21 cellular contexts compared by ENCODE assay signal in the genomic region with DNA sequence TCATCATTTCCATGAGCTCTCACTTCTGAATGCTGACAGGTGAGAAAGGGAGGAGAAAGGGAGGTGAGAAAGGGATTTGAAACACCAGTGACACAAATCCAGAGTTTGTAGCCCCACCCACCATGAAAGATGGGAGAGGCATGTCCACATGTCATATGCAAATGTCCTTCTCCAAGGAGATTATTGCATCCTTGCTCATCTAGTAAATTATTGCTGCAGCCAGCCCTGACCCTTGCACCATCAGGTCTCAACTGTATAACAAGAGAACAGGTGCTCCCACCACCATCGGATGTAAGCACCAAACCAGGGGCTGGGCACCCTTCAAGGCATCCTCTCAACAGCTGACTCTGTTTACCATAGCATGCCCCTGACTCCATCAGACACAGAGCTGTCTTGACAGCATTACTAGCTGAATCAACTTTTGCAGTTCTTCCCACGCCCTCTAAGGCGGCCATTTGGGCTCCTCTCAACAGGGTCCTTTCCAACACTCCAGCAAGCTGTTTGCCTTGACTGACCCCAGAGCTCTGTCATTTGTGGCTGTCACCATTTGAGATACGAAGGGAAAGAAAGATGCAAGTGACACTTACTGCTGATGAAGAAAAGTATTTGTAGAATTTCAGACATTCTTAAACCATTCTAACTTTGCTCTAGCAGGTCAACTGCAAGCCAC.
"Had no signal": no experiment of that assay in that cellular context is flagged by ENCODE, and none has a peak within 500 bp of the region (broad histone marks: within the 10 kb centered on the region; RNA-seq: fewer than 3 reads in every experiment).

No MANE protein-coding gene starts in this region.

- ATAC-seq: activated CD8-positive, alpha-beta T cell treated with anti-CD3 and anti-CD28 coated beads, Interleukin-2, amount 10 ng/mL, durations not matched to agents 7 days and 5 days; body of pancreas; gastrocnemius medialis; left lung; stimulated activated naive CD8-positive, alpha-beta T cell treated with anti-CD3 and anti-CD28 coated beads, Interleukin-15, Interleukin-2, amounts not matched to agents 100 U/mL and 50 U/mL, for 24 hours had no signal

- H3K27ac Mint-ChIP-seq: activated CD4-positive, alpha-beta T cell treated with anti-CD3 and anti-CD28 coated beads, Interleukin-2, amount 10 ng/mL, durations not matched to agents 24 days and 14 days; activated CD8-positive, alpha-beta T cell treated with anti-CD3 and anti-CD28 coated beads, Interleukin-2, amount 10 ng/mL, durations not matched to agents 7 days and 5 days; activated naive CD8-positive, alpha-beta T cell; memory B cell; nephron; type B pancreatic cell had no signal

- H3K36me3 ChIP-seq: gastrocnemius medialis had no signal

- H3K9me3 Mint-ChIP-seq: central memory CD8-positive, alpha-beta T cell; memory B cell had no signal

- H3K9me3 ChIP-seq: body of pancreas, gastrocnemius medialis, left lung had no signal

- H3K27ac ChIP-seq: body of pancreas, coronary artery, gastrocnemius medialis, left lung had no signal

- H3K4me3 ChIP-seq: body of pancreas, coronary artery, gastrocnemius medialis, heart left ventricle, left lung, smooth muscle cell had no signal

- H3K4me1 ChIP-seq: body of pancreas had no signal

- H3K27me3 ChIP-seq: body of pancreas, gastrocnemius medialis, heart left ventricle, left lung had no signal

- H3K27me3 Mint-ChIP-seq: activated CD4-positive, alpha-beta T cell treated with anti-CD3 and anti-CD28 coated beads, Interleukin-2, amount 10 ng/mL, durations not matched to agents 24 days and 14 days; activated naive CD8-positive, alpha-beta T cell; central memory CD8-positive, alpha-beta T cell; memory B cell; type B pancreatic cell had no signal

- DNase-seq: activated CD4-positive, alpha-beta T cell treated with anti-CD3 and anti-CD28 coated beads, Interleukin-2, amount 10 ng/mL, durations not matched to agents 24 days and 14 days; activated CD4-positive, CD25-positive, alpha-beta regulatory T cell; activated CD8-positive, alpha-beta T cell treated with anti-CD3 and anti-CD28 coated beads, Interleukin-2, amount 10 ng/mL, durations not matched to agents 7 days and 5 days; activated gamma-delta T cell treated with Interleukin-2 at 50 U/mL for 16 hours; amniotic stem cell; body of pancreas; effector CD8-positive, alpha-beta T cell; gastrocnemius medialis; heart left ventricle; left lung; nucleus accumbens; stimulated activated CD4-positive, alpha-beta T cell treated with anti-CD3 and anti-CD28 coated beads, Interleukin-4, amount 100 ng/mL, for 4 hours; stimulated activated naive CD8-positive, alpha-beta T cell treated with anti-CD3 and anti-CD28 coated beads, Interleukin-15, Interleukin-2, amounts not matched to agents 100 U/mL and 50 U/mL, for 24 hours; SW 1271 had no signal

- H3K4me1 Mint-ChIP-seq: nephron had no signal

- H3K4me2 ChIP-seq: smooth muscle cell had no signal

- H3K4me3 Mint-ChIP-seq: activated CD4-positive, alpha-beta T cell treated with anti-CD3 and anti-CD28 coated beads, Interleukin-2, amount 10 ng/mL, durations not matched to agents 24 days and 14 days; activated CD8-positive, alpha-beta T cell treated with anti-CD3 and anti-CD28 coated beads, Interleukin-2, amount 10 ng/mL, durations not matched to agents 7 days and 5 days; activated naive CD8-positive, alpha-beta T cell; central memory CD8-positive, alpha-beta T cell; memory B cell; nephron; type B pancreatic cell had no signal
